Comparison of ENCODE assay signal across 1 cellular context in the genomic region with DNA sequence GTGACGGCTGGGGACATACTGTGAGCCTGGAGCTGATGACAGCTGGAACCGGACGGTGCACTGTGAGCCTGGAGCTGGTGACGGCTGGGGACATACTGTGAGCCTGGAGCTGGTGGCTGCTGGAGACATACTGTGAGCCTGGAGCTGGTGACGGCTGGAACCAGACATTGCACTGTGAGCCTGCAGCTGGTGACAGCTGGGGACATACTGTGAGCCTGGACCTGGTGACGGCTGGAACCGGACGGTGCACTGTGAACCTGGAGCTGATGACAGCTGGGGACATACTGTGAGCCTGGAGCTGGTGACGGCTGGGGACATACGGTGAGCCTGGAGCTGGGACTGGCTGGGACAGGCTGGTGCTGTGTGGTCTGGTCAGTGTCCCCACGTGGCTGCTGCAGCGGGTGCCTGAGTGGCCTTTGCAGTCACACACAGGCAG.
TF ChIP-seq lines count a peak whose summit lies in the region.

No MANE protein-coding gene starts in this region.

TF ChIP-seq in HCT116, 20 proteins besides CTCF, POLR2A, EP300 and RAD21 (continued from another document):
- TF ChIP-seq, protein P1, sequence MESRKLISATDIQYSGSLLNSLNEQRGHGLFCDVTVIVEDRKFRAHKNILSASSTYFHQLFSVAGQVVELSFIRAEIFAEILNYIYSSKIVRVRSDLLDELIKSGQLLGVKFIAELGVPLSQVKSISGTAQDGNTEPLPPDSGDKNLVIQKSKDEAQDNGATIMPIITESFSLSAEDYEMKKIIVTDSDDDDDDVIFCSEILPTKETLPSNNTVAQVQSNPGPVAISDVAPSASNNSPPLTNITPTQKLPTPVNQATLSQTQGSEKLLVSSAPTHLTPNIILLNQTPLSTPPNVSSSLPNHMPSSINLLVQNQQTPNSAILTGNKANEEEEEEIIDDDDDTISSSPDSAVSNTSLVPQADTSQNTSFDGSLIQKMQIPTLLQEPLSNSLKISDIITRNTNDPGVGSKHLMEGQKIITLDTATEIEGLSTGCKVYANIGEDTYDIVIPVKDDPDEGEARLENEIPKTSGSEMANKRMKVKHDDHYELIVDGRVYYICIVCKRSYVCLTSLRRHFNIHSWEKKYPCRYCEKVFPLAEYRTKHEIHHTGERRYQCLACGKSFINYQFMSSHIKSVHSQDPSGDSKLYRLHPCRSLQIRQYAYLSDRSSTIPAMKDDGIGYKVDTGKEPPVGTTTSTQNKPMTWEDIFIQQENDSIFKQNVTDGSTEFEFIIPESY (IDR thresholded peaks at IDR 0.05; ENCODE audit: extremely low read depth, insufficient replicate concordance, low read length), result no peak
- TF ChIP-seq, protein P2, sequence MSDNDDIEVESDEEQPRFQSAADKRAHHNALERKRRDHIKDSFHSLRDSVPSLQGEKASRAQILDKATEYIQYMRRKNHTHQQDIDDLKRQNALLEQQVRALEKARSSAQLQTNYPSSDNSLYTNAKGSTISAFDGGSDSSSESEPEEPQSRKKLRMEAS (IDR thresholded peaks at IDR 0.05), result no peak
- TF ChIP-seq SP1 (IDR thresholded peaks at IDR 0.05; ENCODE audit: low read depth), result no peak
